20 cellular contexts compared by ENCODE assay signal in the genomic region with DNA sequence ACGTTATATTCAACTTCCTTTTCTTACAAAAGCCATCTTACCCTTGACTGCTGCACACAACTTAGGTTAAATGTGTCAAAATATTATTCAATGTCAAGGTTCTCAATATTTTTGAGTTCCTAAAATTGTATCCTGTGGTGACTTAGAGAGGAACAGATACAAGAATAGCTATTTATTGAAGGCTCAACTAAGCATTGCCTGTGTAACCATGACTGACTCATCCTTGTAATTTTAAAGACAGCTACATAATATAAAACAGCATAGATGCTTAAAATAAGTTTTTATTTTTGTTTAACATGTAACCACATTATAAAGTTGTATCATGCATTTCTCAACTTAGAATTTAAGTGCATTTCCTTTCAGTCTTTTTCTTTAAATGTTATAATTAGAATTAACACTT.
"Had no signal": no experiment of that assay in that cellular context is flagged by ENCODE, and none has a peak within 500 bp of the region (broad histone marks: within the 10 kb centered on the region; RNA-seq: fewer than 3 reads in every experiment).

No MANE protein-coding gene starts in this region.

- H3K4me3 Mint-ChIP-seq: activated B cell treated with CpG ODN at 0.5 μM for 24 hours; activated CD4-positive, alpha-beta T cell treated with anti-CD3 and anti-CD28 coated beads for 36 hours; activated naive CD8-positive, alpha-beta T cell; activated T-cell treated with anti-CD3 and anti-CD28 coated beads, Interleukin-2, amount 50 U/mL, for 24 hours; activated T-helper 17 cell treated with anti-CD3 and anti-CD28 coated beads, Interleukin-2, amount 50 U/mL, for 72 hours; central memory CD8-positive, alpha-beta T cell; natural killer cell treated with Interleukin-12 subunit alpha and Interleukin-12 subunit beta and Interleukin-15 and Interleukin-18, amount 100 ng/mL, for 72 hours; stimulated activated naive CD8-positive, alpha-beta T cell treated with anti-CD3 and anti-CD28 coated beads, Interleukin-15, Interleukin-2, amounts not matched to agents 100 ng/mL and 50 ng/mL, for 24 hours had no signal

- DNase-seq: activated B cell treated with CpG ODN at 0.5 μM for 24 hours; activated CD4-positive, alpha-beta T cell treated with anti-CD3 and anti-CD28 coated beads for 36 hours; activated CD4-positive, alpha-beta T cell treated with anti-CD3 and anti-CD28 coated beads, Interleukin-2, amount 50 U/mL, for 4 hours; activated CD8-positive, alpha-beta memory T cell treated with anti-CD3 and anti-CD28 coated beads for 24 hours; activated CD8-positive, alpha-beta memory T cell treated with anti-CD3 and anti-CD28 coated beads, Interleukin-2, amount 50 U/mL, for 4 hours; activated T-cell treated with anti-CD3 and anti-CD28 coated beads, Interleukin-2, amount 50 U/mL, for 24 hours; effector memory CD4-positive, alpha-beta T cell; heart left ventricle; left cardiac atrium; right cardiac atrium; stimulated activated CD4-positive, alpha-beta T cell treated with anti-CD3 and anti-CD28 coated beads, Interleukin-1b, Interleukin-23, amount 100 ng/mL, for 48 hours; substantia nigra; T1000; thyroid gland; upper lobe of right lung had no signal

- H3K27ac Mint-ChIP-seq: activated B cell treated with CpG ODN at 0.5 μM for 24 hours; activated CD4-positive, alpha-beta T cell treated with anti-CD3 and anti-CD28 coated beads for 36 hours; activated naive CD8-positive, alpha-beta T cell; activated T-cell treated with anti-CD3 and anti-CD28 coated beads, Interleukin-2, amount 50 U/mL, for 24 hours; activated T-helper 17 cell treated with anti-CD3 and anti-CD28 coated beads, Interleukin-2, amount 50 U/mL, for 72 hours; natural killer cell treated with Interleukin-12 subunit alpha and Interleukin-12 subunit beta and Interleukin-15 and Interleukin-18, amount 100 ng/mL, for 72 hours; stimulated activated naive CD8-positive, alpha-beta T cell treated with anti-CD3 and anti-CD28 coated beads, Interleukin-15, Interleukin-2, amounts not matched to agents 100 ng/mL and 50 ng/mL, for 24 hours had no signal

- H3K36me3 Mint-ChIP-seq: activated naive CD8-positive, alpha-beta T cell; natural killer cell treated with Interleukin-12 subunit alpha and Interleukin-12 subunit beta and Interleukin-15 and Interleukin-18, amount 100 ng/mL, for 72 hours had no signal

- H3K9me3 Mint-ChIP-seq: activated T-cell treated with anti-CD3 and anti-CD28 coated beads, Interleukin-2, amount 50 U/mL, for 24 hours had no signal

- H3K4me1 Mint-ChIP-seq: activated CD4-positive, alpha-beta T cell treated with anti-CD3 and anti-CD28 coated beads for 36 hours; activated T-helper 17 cell treated with anti-CD3 and anti-CD28 coated beads, Interleukin-2, amount 50 U/mL, for 72 hours; central memory CD8-positive, alpha-beta T cell had no signal

- ATAC-seq: activated CD4-positive, alpha-beta T cell treated with anti-CD3 and anti-CD28 coated beads for 36 hours; activated T-helper 17 cell treated with anti-CD3 and anti-CD28 coated beads, Interleukin-2, amount 50 U/mL, for 72 hours; heart left ventricle; left cardiac atrium; natural killer cell treated with Interleukin-12 subunit alpha and Interleukin-12 subunit beta and Interleukin-15 and Interleukin-18, amount 100 ng/mL, for 72 hours; right cardiac atrium; upper lobe of right lung had no signal

- H3K27me3 Mint-ChIP-seq: activated B cell treated with CpG ODN at 0.5 μM for 24 hours; activated naive CD8-positive, alpha-beta T cell; activated T-cell treated with anti-CD3 and anti-CD28 coated beads, Interleukin-2, amount 50 U/mL, for 24 hours; activated T-helper 17 cell treated with anti-CD3 and anti-CD28 coated beads, Interleukin-2, amount 50 U/mL, for 72 hours; central memory CD8-positive, alpha-beta T cell; natural killer cell treated with Interleukin-12 subunit alpha and Interleukin-12 subunit beta and Interleukin-15 and Interleukin-18, amount 100 ng/mL, for 72 hours had no signal
